ENCODE assay signal across 10 cellular contexts in genomic region chr3:112358311-112358780, GRCh38. TPM values are rescaled to one million over a fixed set of nuclear protein-coding genes. Genes with fewer than 3 reads are reported as not detected.
A peak's percentile ranks its signal among the peaks of the same experiment; 100 is the strongest.
DNase-seq lines count a peak whose midpoint lies in the region; ATAC-seq, FAIRE-seq and TF ChIP-seq lines count a peak whose summit lies in the region.
"Had no signal": no experiment of that assay in that cellular context is flagged by ENCODE, and none has a peak within 500 bp of the region (broad histone marks: within the 10 kb centered on the region; RNA-seq: fewer than 3 reads in every experiment).

No MANE protein-coding gene starts in this region.

- intact Hi-C loops in gastrocnemius medialis (cut with DNase I; ENCODE audit: low total_unique reads) (no loop called here), dorsolateral prefrontal cortex (cut with DNase I) (no loop called here)

- no peak for TF ChIP-seq POLR2A in gastrocnemius medialis (IDR thresholded peaks at IDR 0.05)

- peak; percentile 85 for FAIRE-seq in GM18507 (lab: Jason Lieb, UNC)

- DNase-seq in GM18507 (ENCODE audit: extremely low spot score, insufficient read length, low read depth) (no peak), MV-4-11 (lab: John Stamatoyannopoulos, UW) (peak; percentile 6), gastrocnemius medialis (no peak), GM19238 (ENCODE audit: insufficient read length, low spot score) (no peak), dorsolateral prefrontal cortex (no peak)
- no peak for DNase-seq in effector memory CD4-positive, alpha-beta T cell
- DNase-seq: caudate nucleus, NCI-H146 had no signal

- peaks cover 6% of the 10 kb centered on the region for H3K4me1 ChIP-seq in effector memory CD4-positive, alpha-beta T cell (ENCODE audit: control insufficient read depth, insufficient read depth, low read length, poor library complexity, severe bottlenecking)
- no peaks in the 10 kb centered on the region for H3K4me1 ChIP-seq in gastrocnemius medialis

- H3K27ac ChIP-seq in effector memory CD4-positive, alpha-beta T cell (ENCODE audit: insufficient read depth, low read length, poor library complexity, severe bottlenecking) = no peak overlapping the region
- H3K27ac ChIP-seq in gastrocnemius medialis (peak overlapping the region; percentile 16 to 65 (median 46)), dorsolateral prefrontal cortex (peak overlapping the region in 4 of 59 donors; percentile 8 to 43 (median 16))

- no peaks in the 10 kb centered on the region for H3K9me3 ChIP-seq in effector memory CD4-positive, alpha-beta T cell (ENCODE audit: control insufficient read depth, low read length)
- no peaks in the 10 kb centered on the region for H3K9me3 ChIP-seq in gastrocnemius medialis

- ATAC-seq in gastrocnemius medialis (no peak), HG02981 (IDR thresholded peaks at IDR 0.05; ENCODE audit: unreplicated experiment) (no peak), HG03039 (IDR thresholded peaks at IDR 0.05; ENCODE audit: unreplicated experiment) (no peak)

- H3K27me3 ChIP-seq in effector memory CD4-positive, alpha-beta T cell (replicated peaks; ENCODE audit: control insufficient read depth, insufficient read depth, low read length, poor library complexity, severe bottlenecking) = no peaks in the 10 kb centered on the region
- H3K27me3 ChIP-seq in gastrocnemius medialis (no peaks in the 10 kb centered on the region), dorsolateral prefrontal cortex (no peaks in the 10 kb centered on the region)

- H3K36me3 ChIP-seq in effector memory CD4-positive, alpha-beta T cell (ENCODE audit: control insufficient read depth, insufficient read depth, low read length) = no peaks in the 10 kb centered on the region
- no peaks in the 10 kb centered on the region for H3K36me3 ChIP-seq in gastrocnemius medialis

- peak overlapping the region; percentile 49 for H3K4me3 ChIP-seq in effector memory CD4-positive, alpha-beta T cell (ENCODE audit: insufficient read depth, low read depth, low read length, poor library complexity, severe bottlenecking)
- peak overlapping the region in 2 of 4 donors; percentile 33 for H3K4me3 ChIP-seq in gastrocnemius medialis
- H3K4me3 ChIP-seq in dorsolateral prefrontal cortex = no peak overlapping the region

- in situ Hi-C loops in gastrocnemius medialis (cut with MboI; ENCODE audit: low sequenced_read_pairs in 4 of 4) = no loop called here

- TF ChIP-seq CTCF in gastrocnemius medialis (IDR thresholded peaks at IDR 0.05 in 4 of 5, conservative IDR thresholded peaks at IDR 0.05 in 1 of 5) = no peak
- TF ChIP-seq CTCF in dorsolateral prefrontal cortex (IDR thresholded peaks at IDR 0.05 in 54 of 56, conservative IDR thresholded peaks at IDR 0.05 in 2 of 56; ENCODE audit: low read depth in 1 of 56, partially characterized antibody in 56 of 56) = no peak

RNA-seq across cellular contexts. Expression of gene CD200, which starts 25.4 kb away (rescaled TPM):
- total RNA-seq in gastrocnemius medialis (under 1 TPM; 0.27 to 0.76 (median 0.36) TPM), dorsolateral prefrontal cortex (100 to 1,000 TPM in 13 of 120 experiments, 10 to 100 TPM in 107; 27.6 to 121 (median 80.1) TPM)

Comparison
In these comparisons a context has a peak if more than half of its experiments do, and no peak if none do; other contexts are left out.
1. RNA of gene CD200, which starts 25.4 kb away (total RNA-seq): 27.6 to 121 TPM in dorsolateral prefrontal cortex; 0.27 to 0.76 TPM in gastrocnemius medialis; every median in the first group is over 10 times any median in the second.